Comparison of ENCODE assay signal across 8 cellular contexts in the genomic region with DNA sequence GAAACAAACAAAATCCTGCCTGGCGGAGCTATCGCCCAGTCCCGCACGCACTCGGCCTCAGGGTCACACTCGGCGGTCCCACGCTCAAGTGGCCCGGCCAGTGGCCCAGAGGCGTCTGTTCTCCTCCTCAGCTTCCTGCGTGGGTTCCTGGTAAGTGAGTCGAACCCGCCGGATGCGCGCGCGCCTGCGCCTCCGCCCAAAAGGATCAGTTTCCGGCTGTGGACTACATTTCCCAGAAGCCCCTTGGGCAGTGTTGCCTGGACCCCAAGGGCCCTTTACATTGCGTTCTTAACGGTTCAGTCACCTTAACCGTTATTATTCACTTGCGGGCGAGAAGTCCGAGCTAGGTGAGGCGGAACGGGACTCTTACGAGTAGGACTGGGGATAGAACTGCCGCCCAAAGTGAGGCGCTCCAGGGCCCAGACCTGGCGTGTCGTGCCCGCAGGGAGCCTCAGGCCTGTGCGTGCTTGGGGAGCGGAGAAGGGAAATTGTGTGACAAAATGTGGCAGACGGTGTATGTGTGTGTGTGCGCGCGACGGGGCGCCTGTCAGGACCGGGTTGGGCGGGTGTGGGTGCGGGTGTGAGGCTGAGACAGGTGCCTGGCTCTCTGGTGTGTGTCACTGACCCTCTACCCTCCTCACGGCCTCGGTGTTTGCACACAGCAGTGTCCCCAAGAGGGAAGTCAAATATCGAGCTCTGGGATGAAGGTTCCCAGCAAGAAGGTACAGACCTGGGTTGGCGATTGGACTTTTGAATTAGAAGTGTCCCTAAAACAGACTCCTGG. TPM values are rescaled to one million over a fixed set of nuclear protein-coding genes. Genes with fewer than 3 reads are reported as not detected.
DNase-seq lines count a peak whose midpoint lies in the region; ATAC-seq and TF ChIP-seq lines count a peak whose summit lies in the region.

A gene (plus strand): TSS at position 250 of the 784 bp plus-strand sequence. CDS start 1,267 bp downstream, outside the sequence.

- peak within 1 kb of the TSS; percentile 91 for H3K27ac Mint-ChIP-seq in activated T-cell treated with anti-CD3 and anti-CD28 coated beads, Interleukin-2, amount 50 U/mL, for 72 hours

- DNase-seq in DMS53 (lab: John Stamatoyannopoulos, UW) (peak; percentile 94), Panc1 (ENCODE audit: low read depth, low spot score) (peak; percentile 100), esophagus squamous epithelium (lab: John Stamatoyannopoulos, UW) (peak; percentile 50)
- DNase-seq in activated T-cell treated with anti-CD3 and anti-CD28 coated beads, Interleukin-2, amount 50 U/mL, for 72 hours: peak; percentile 90 to 93
- peak; percentile 82 for DNase-seq in stimulated activated CD8-positive, alpha-beta memory T cell treated with anti-CD3 and anti-CD28 coated beads, Interleukin-7, amount 100 ng/mL, for 24 hours (ENCODE audit: low read depth)

- H3K4me3 ChIP-seq in Panc1 (ENCODE audit: low read depth in 2 of 2, low read length in 2 of 2) (peak within 1 kb of the TSS; percentile 35 to 49), esophagus squamous epithelium (peak within 1 kb of the TSS; percentile 54 to 87 (median 75)), muscle layer of duodenum (ENCODE audit: low read depth in 1 of 2, low read length in 2 of 2) (peak within 1 kb of the TSS; percentile 83 to 95)

- H3K9me3 ChIP-seq in KOPT-K1 (ENCODE audit: insufficient read depth, low read length, poor library complexity, severe bottlenecking) (peaks cover 23% of the 10 kb centered on the region), Panc1 (ENCODE audit: control insufficient read depth, insufficient read depth, low read depth, low read length) (peaks cover 21% of the 10 kb centered on the region), esophagus squamous epithelium (peaks cover 0 to 8% (median 6%) of the 10 kb centered on the region in 3 donors), muscle layer of duodenum (ENCODE audit: control insufficient read depth in 1 of 2, low read length in 2 of 2) (no peaks in the 10 kb centered on the region)

- ATAC-seq in GM21825 (IDR thresholded peaks at IDR 0.05; ENCODE audit: unreplicated experiment): peak; percentile 88
- peak; percentile 98 for ATAC-seq in Panc1
- ATAC-seq in activated T-cell treated with anti-CD3 and anti-CD28 coated beads, Interleukin-2, amount 50 U/mL, for 72 hours (replicated peaks in 1 of 2): peak; percentile 90 to 92

- H3K27ac ChIP-seq in KOPT-K1 (ENCODE audit: low read depth, low read length, poor library complexity, severe bottlenecking): peak within 1 kb of the TSS; percentile 83
- H3K27ac ChIP-seq in Panc1 (ENCODE audit: low read length): peak within 1 kb of the TSS; percentile 83
- H3K27ac ChIP-seq in esophagus squamous epithelium: peak within 1 kb of the TSS; percentile 79 to 92 (median 92)
- peak within 1 kb of the TSS; percentile 93 for H3K27ac ChIP-seq in muscle layer of duodenum (ENCODE audit: low read length)

- POLR2A ChIA-PET in Panc1 (lab: Charles Lee): interaction anchor here (0.5 to 3.2 kb wide), 24 partner anchors 9 to 312 kb away, joined by 3 to 55 read pairs (median 4); a partner anchor contains a TSS

- peak in 3 of 4 donors; percentile 72 to 90 (median 88) for TF ChIP-seq POLR2A in esophagus squamous epithelium (IDR thresholded peaks at IDR 0.05)

- H3K36me3 ChIP-seq in KOPT-K1 (ENCODE audit: insufficient read depth, low read length) (no peaks in the 10 kb centered on the region), Panc1 (ENCODE audit: control insufficient read depth, insufficient read depth, low read length) (no peaks in the 10 kb centered on the region), esophagus squamous epithelium (peaks cover 0 to 12% (median 0%) of the 10 kb centered on the region in 3 donors), muscle layer of duodenum (ENCODE audit: control insufficient read depth in 1 of 2, insufficient read depth in 2 of 2, low read length in 2 of 2) (peaks cover 0 to 3% of the 10 kb centered on the region in 2 donors)

- peak within 1 kb of the TSS; percentile 88 to 94 for H3K4me3 Mint-ChIP-seq in activated T-cell treated with anti-CD3 and anti-CD28 coated beads, Interleukin-2, amount 50 U/mL, for 72 hours

- H3K4me1 ChIP-seq in Panc1 (ENCODE audit: control insufficient read depth, insufficient read depth, low read length) (peaks cover 19% of the 10 kb centered on the region), esophagus squamous epithelium (peaks cover 5 to 22% (median 7%) of the 10 kb centered on the region in 3 donors), muscle layer of duodenum (ENCODE audit: control insufficient read depth in 1 of 2, insufficient read depth in 2 of 2, low read length in 2 of 2) (peaks cover 0 to 4% of the 10 kb centered on the region in 2 donors)

- no peaks in the 10 kb centered on the region for H3K27me3 ChIP-seq in Panc1 (ENCODE audit: control insufficient read depth, insufficient read depth, low read length)
- H3K27me3 ChIP-seq in esophagus squamous epithelium: no peaks in the 10 kb centered on the region
- no peaks in the 10 kb centered on the region for H3K27me3 ChIP-seq in muscle layer of duodenum (ENCODE audit: low read depth, low read length)

- 1% methylated on average over 30 to 39 of the region's 50 CpGs for WGBS in esophagus squamous epithelium, 2 donors

- no TSS peak for BruUV-seq in Panc1 (replicated peaks; lab: Mats Ljungman, UMichigan)

- TF ChIP-seq CTCF in Panc1 (IDR thresholded peaks at IDR 0.05) (no peak), esophagus squamous epithelium (IDR thresholded peaks at IDR 0.05) (peak in 1 of 6 experiments; percentile 16)

- peaks cover 18 to 20% of the 10 kb centered on the region in 2 donors for H3K36me3 Mint-ChIP-seq in activated T-cell treated with anti-CD3 and anti-CD28 coated beads, Interleukin-2, amount 50 U/mL, for 72 hours (ENCODE audit: insufficient read depth in 2 of 2)

- peaks cover 34% of the 10 kb centered on the region for H3K4me1 Mint-ChIP-seq in activated T-cell treated with anti-CD3 and anti-CD28 coated beads, Interleukin-2, amount 50 U/mL, for 72 hours (ENCODE audit: low read depth)

- in situ Hi-C loops in Panc1 (cut with HindIII; ENCODE audit: low pct_unique_long_range_greater_than_20kb, low sequenced_read_pairs): no loop called here

- CTCF ChIA-PET in Panc1 (lab: Charles Lee): interaction anchor here (0.5 to 3.4 kb wide), 7 partner anchors 23 to 558 kb away, joined by 3 to 15 read pairs (median 5); a partner anchor contains a TSS

- intact Hi-C loops in Panc1 (cut with micrococcal nuclease; ENCODE audit: unreplicated experiment) (loop anchor here (1.0 to 5.0 kb wide), 2 partner anchors 26 to 225 kb away; a partner anchor contains a TSS), esophagus squamous epithelium (cut with DNase I) (no loop called here)

- no peaks in the 10 kb centered on the region for H3K27me3 Mint-ChIP-seq in activated T-cell treated with anti-CD3 and anti-CD28 coated beads, Interleukin-2, amount 50 U/mL, for 72 hours (ENCODE audit: low read depth)

- peaks cover 4 to 12% of the 10 kb centered on the region in 2 donors for H3K9me3 Mint-ChIP-seq in activated T-cell treated with anti-CD3 and anti-CD28 coated beads, Interleukin-2, amount 50 U/mL, for 72 hours

RNA-seq across cellular contexts. Expression of the gene that starts here (rescaled TPM):
- total RNA-seq in Panc1 (2021; ENCODE audit: unreplicated experiment) (68.4 TPM), esophagus squamous epithelium (1 to 10 TPM in 1 of 4 donors, under 1 TPM in 3; 0.53 to 2.5 (median 0.80) TPM)
- 17.2 TPM for polyA plus RNA-seq in Panc1 (2012; ENCODE audit: insufficient read length)
- 1 to 10 TPM; 4.5 to 6.1 TPM for total RNA-seq in activated T-cell treated with anti-CD3 and anti-CD28 coated beads, Interleukin-2, amount 50 U/mL, for 72 hours

Comparison
In these comparisons a context has a peak if more than half of its experiments do, and no peak if none do; other contexts are left out.
1. Peak in every context shown above with its lines: DNase-seq, ATAC-seq, H3K4me3 ChIP-seq and H3K27ac ChIP-seq.
2. DNase-seq: peak in every context shown above with its lines; median percentile 100 in Panc1; 94 in DMS53; 92 in activated T-cell treated with anti-CD3 and anti-CD28 coated beads, Interleukin-2, amount 50 U/mL, for 72 hours; 82 in stimulated activated CD8-positive, alpha-beta memory T cell treated with anti-CD3 and anti-CD28 coated beads, Interleukin-7, amount 100 ng/mL, for 24 hours; 50 in esophagus squamous epithelium.